12 cellular contexts compared by ENCODE assay signal in genomic region chr11:126336646-126337045, GRCh38. TPM values are rescaled to one million over a fixed set of nuclear protein-coding genes. Genes with fewer than 3 reads are reported as not detected.
A peak's percentile ranks its signal among the peaks of the same experiment; 100 is the strongest.
DNase-seq lines count a peak whose midpoint lies in the region; ATAC-seq and TF ChIP-seq lines count a peak whose summit lies in the region.
"Had no signal": no experiment of that assay in that cellular context is flagged by ENCODE, and none has a peak within 500 bp of the region (broad histone marks: within the 10 kb centered on the region; RNA-seq: fewer than 3 reads in every experiment).

No MANE protein-coding gene starts in this region.

- no peak overlapping the region for H3K4me3 Mint-ChIP-seq in T-helper 17 cell

- H3K9me3 ChIP-seq in right atrium auricular region = no peaks in the 10 kb centered on the region
- H3K9me3 ChIP-seq in T-helper 17 cell (ENCODE audit: control insufficient read depth, low read length, poor library complexity, severe bottlenecking) = no peaks in the 10 kb centered on the region
- H3K9me3 ChIP-seq in liver (ENCODE audit: control insufficient read depth in 4 of 4, low read length in 3 of 4) = no peaks in the 10 kb centered on the region
- H3K9me3 ChIP-seq in upper lobe of right lung = no peaks in the 10 kb centered on the region
- H3K9me3 ChIP-seq: ovary had no signal

- peaks cover 12% of the 10 kb centered on the region for H3K4me1 Mint-ChIP-seq in T-helper 17 cell

- peak; percentile 77 for DNase-seq in cardiac septum (ENCODE audit: low spot score)
- DNase-seq in right atrium auricular region (ENCODE audit: low spot score) = no peak
- DNase-seq in T-helper 17 cell = no peak
- DNase-seq in upper lobe of right lung = peak; percentile 46
- no peak for DNase-seq in DMS 273 treated with DMSO at 0.1 percent for 48 hours (lab: John Stamatoyannopoulos, UW)
- DNase-seq in glomerular visceral epithelial cell (ENCODE audit: extremely low spot score) = no peak
- DNase-seq: AML-193; caudate nucleus; stimulated activated CD4-positive, alpha-beta T cell treated with anti-CD3 and anti-CD28 coated beads, Interleukin-2, amount 100 ng/mL, for 48 hours had no signal

- H3K27me3 ChIP-seq in right atrium auricular region = no peaks in the 10 kb centered on the region
- no peaks in the 10 kb centered on the region for H3K27me3 ChIP-seq in liver (ENCODE audit: control insufficient read depth in 4 of 4, insufficient read depth in 4 of 4, low read length in 3 of 4)
- no peaks in the 10 kb centered on the region for H3K27me3 ChIP-seq in upper lobe of right lung
- H3K27me3 ChIP-seq: ovary had no signal

- ATAC-seq in T-helper 17 cell (no peak), upper lobe of right lung (no peak), GM18873 (IDR thresholded peaks at IDR 0.05; ENCODE audit: low FRiP score, unreplicated experiment) (no peak)

- 73% methylated on average over 8 of the region's 8 CpGs for WGBS in liver

- peak overlapping the region in 1 of 2 donors; percentile 17 for H3K27ac ChIP-seq in right atrium auricular region
- peak overlapping the region; percentile 8 to 71 for H3K27ac ChIP-seq in liver (ENCODE audit: low read depth in 1 of 2, low read length in 2 of 2)
- peak overlapping the region; percentile 11 for H3K27ac ChIP-seq in upper lobe of right lung
- H3K27ac ChIP-seq: ovary had no signal

- H3K36me3 Mint-ChIP-seq in T-helper 17 cell (ENCODE audit: low read depth) = peaks cover 7% of the 10 kb centered on the region

- no peak for TF ChIP-seq CTCF in right atrium auricular region (IDR thresholded peaks at IDR 0.05)
- TF ChIP-seq CTCF in liver (IDR thresholded peaks at IDR 0.05; ENCODE audit: low read depth, low read length, missing input control) = no peak
- no peak for TF ChIP-seq CTCF in upper lobe of right lung (IDR thresholded peaks at IDR 0.05)

- TF ChIP-seq RAD21 in liver (IDR thresholded peaks at IDR 0.05) = no peak

- H3K4me3 ChIP-seq in right atrium auricular region (no peak overlapping the region), liver (ENCODE audit: low read depth in 1 of 3, low read length in 3 of 3) (no peak overlapping the region), upper lobe of right lung (no peak overlapping the region)
- H3K4me3 ChIP-seq: ovary had no signal

- intact Hi-C loops in cardiac septum (cut with DNase I) = no loop called here
- intact Hi-C loops in upper lobe of right lung (cut with DNase I) = no loop called here

- no peaks in the 10 kb centered on the region for H3K36me3 ChIP-seq in right atrium auricular region
- peaks cover 4 to 41% (median 33%) of the 10 kb centered on the region in 4 donors for H3K36me3 ChIP-seq in liver (ENCODE audit: control insufficient read depth in 4 of 4, insufficient read depth in 3 of 4, low read depth in 1 of 4, low read length in 3 of 4)
- H3K36me3 ChIP-seq in upper lobe of right lung = peaks cover 25% of the 10 kb centered on the region
- H3K36me3 ChIP-seq: ovary had no signal

- H3K27me3 Mint-ChIP-seq in T-helper 17 cell = no peaks in the 10 kb centered on the region

- H3K4me1 ChIP-seq in right atrium auricular region = peaks cover 0 to 73% of the 10 kb centered on the region in 2 donors
- peaks cover 9 to 47% (median 27%) of the 10 kb centered on the region in 4 donors for H3K4me1 ChIP-seq in liver (ENCODE audit: control insufficient read depth in 4 of 4, insufficient read depth in 4 of 4, low read length in 3 of 4)
- H3K4me1 ChIP-seq in upper lobe of right lung = peaks cover 12% of the 10 kb centered on the region

- no peak overlapping the region for H3K9ac ChIP-seq in liver (ENCODE audit: low read depth in 1 of 2, low read length in 2 of 2)

- H3K27ac Mint-ChIP-seq in T-helper 17 cell = peak overlapping the region; percentile 88

TF ChIP-seq in liver, 16 proteins besides CTCF, POLR2A, EP300 and RAD21:
- TF ChIP-seq RXRA (IDR thresholded peaks at IDR 0.05) = no peak
- peak; percentile 39 for TF ChIP-seq NR2F2 (IDR thresholded peaks at IDR 0.05)

RNA-seq across cellular contexts. Expression of gene ST3GAL4, which starts 18.8 kb away (rescaled TPM):
- total RNA-seq in cardiac septum (55.1 TPM), right atrium auricular region (100 to 1,000 TPM in 1 of 2 donors, 10 to 100 TPM in 1; 67.5 to 103 TPM), T-helper 17 cell (1 to 10 TPM; 3.0 to 4.8 TPM), liver (10 to 100 TPM in 1 of 2 donors, 1 to 10 TPM in 1; 7.4 to 18.4 TPM), upper lobe of right lung (39.2 TPM)
- polyA plus RNA-seq in liver = 10 to 100 TPM in 1 of 2 donors, 1 to 10 TPM in 1; 4.5 to 13.7 TPM

RNA-seq across cellular contexts. Expression of gene DCPS, which starts 32.8 kb away (rescaled TPM):
- 9.9 TPM for total RNA-seq in cardiac septum
- total RNA-seq in right atrium auricular region = 10 to 100 TPM; 12.1 to 14.1 TPM
- 10 to 100 TPM; 12.1 to 14.9 TPM for total RNA-seq in T-helper 17 cell
- 10 to 100 TPM in 1 of 2 donors, 1 to 10 TPM in 1; 5.6 to 10.7 TPM for total RNA-seq in liver
- 10 to 100 TPM; 27.3 to 61.0 TPM for polyA plus RNA-seq in liver
- total RNA-seq in upper lobe of right lung = 15.5 TPM

RNA-seq across cellular contexts. Expression of gene TIRAP, which starts 53.8 kb away (rescaled TPM):
- total RNA-seq in cardiac septum (8.4 TPM), right atrium auricular region (1 to 10 TPM; 6.3 to 7.4 TPM), T-helper 17 cell (10 to 100 TPM; 13.1 to 14.1 TPM), liver (1 to 10 TPM; 4.4 to 9.5 TPM), upper lobe of right lung (13.7 TPM)
- 1 to 10 TPM; 3.9 to 8.5 TPM for polyA plus RNA-seq in liver

Comparison
In these comparisons a context has a peak if more than half of its experiments do, and no peak if none do; other contexts are left out.
1. DNase-seq: peak in cardiac septum (single experiment) and upper lobe of right lung (single experiment); none in right atrium auricular region (single experiment), T-helper 17 cell (0 of 3), DMS 273 treated with DMSO at 0.1 percent for 48 hours (single experiment) and glomerular visceral epithelial cell (single experiment).